8 cellular contexts compared by ENCODE assay signal in genomic region chr3:141231923-141232861, GRCh38. TPM values are rescaled to one million over a fixed set of nuclear protein-coding genes. Genes with fewer than 3 reads are reported as not detected.
DNase-seq lines count a peak whose midpoint lies in the region; TF ChIP-seq lines count a peak whose summit lies in the region.

No MANE protein-coding gene starts in this region.

- peak overlapping the region; percentile 51 for H3K4me3 ChIP-seq in HL-60 (replicated peaks; ENCODE audit: insufficient read depth, low read length)
- H3K4me3 ChIP-seq in WI38 (ENCODE audit: low read depth, low read length): peak overlapping the region; percentile 71
- peak overlapping the region; percentile 75 for H3K4me3 ChIP-seq in effector memory CD4-positive, alpha-beta T cell (ENCODE audit: insufficient read depth, low read depth, low read length, poor library complexity, severe bottlenecking)
- peak overlapping the region; percentile 62 for H3K4me3 ChIP-seq in mesodermal cell (ENCODE audit: extremely low read depth, insufficient read depth, low read length, poor library complexity, severe bottlenecking)
- peak overlapping the region; percentile 95 to 99 for H3K4me3 ChIP-seq in tibial artery

- WGBS in mesodermal cell (ENCODE audit: insufficient coverage in 2 of 2), 2 experiments: 4 to 6% methylated on average over 40 to 45 of the region's 77 CpGs

- peaks cover 19% of the 10 kb centered on the region for H3K27me3 ChIP-seq in HL-60 (ENCODE audit: insufficient read depth, poor library complexity, severe bottlenecking)
- no peaks in the 10 kb centered on the region for H3K27me3 ChIP-seq in effector memory CD4-positive, alpha-beta T cell (replicated peaks; ENCODE audit: control insufficient read depth, insufficient read depth, low read length, poor library complexity, severe bottlenecking)
- H3K27me3 ChIP-seq in tibial artery: no peaks in the 10 kb centered on the region

- TF ChIP-seq CTCF in HL-60 (IDR thresholded peaks at IDR 0.05; ENCODE audit: insufficient read depth, low read length): no peak
- TF ChIP-seq CTCF in WI38 (IDR thresholded peaks at IDR 0.05; ENCODE audit: low read depth, low read length): no peak
- no peak for TF ChIP-seq CTCF in tibial artery (IDR thresholded peaks at IDR 0.05)

- no peak overlapping the region for H3K27ac ChIP-seq in HL-60 (replicated peaks)
- peak overlapping the region; percentile 53 for H3K27ac ChIP-seq in effector memory CD4-positive, alpha-beta T cell (ENCODE audit: insufficient read depth, low read length, poor library complexity, severe bottlenecking)
- H3K27ac ChIP-seq in mesodermal cell (ENCODE audit: low read depth, low read length, severe bottlenecking): no peak overlapping the region
- peak overlapping the region; percentile 89 to 90 for H3K27ac ChIP-seq in tibial artery

- peak; percentile 34 to 70 (median 61) for DNase-seq in NCI-H1417 (lab: John Stamatoyannopoulos, UW)
- no peak for DNase-seq in NCI-H1417 treated with DMSO at 0.1 percent for 48 hours (lab: John Stamatoyannopoulos, UW)
- no peak for DNase-seq in HL-60 (ENCODE audit: low read depth in 1 of 2, low spot score in 1 of 2)
- peak in 1 of 3 donors; percentile 2 for DNase-seq in effector memory CD4-positive, alpha-beta T cell
- peak in 1 of 2 donors; percentile 75 for DNase-seq in tibial artery
- DNase-seq in MV-4-11 (lab: John Stamatoyannopoulos, UW): no peak

- H3K4me1 ChIP-seq in effector memory CD4-positive, alpha-beta T cell (ENCODE audit: control insufficient read depth, insufficient read depth, low read length, poor library complexity, severe bottlenecking): peaks cover 10% of the 10 kb centered on the region
- H3K4me1 ChIP-seq in mesodermal cell (ENCODE audit: control insufficient read depth, insufficient read depth, low read length, poor library complexity, severe bottlenecking) (no peaks in the 10 kb centered on the region), tibial artery (peaks cover 0 to 26% (median 12%) of the 10 kb centered on the region in 4 donors)

- no peaks in the 10 kb centered on the region for H3K9me3 ChIP-seq in effector memory CD4-positive, alpha-beta T cell (ENCODE audit: control insufficient read depth, low read length)
- no peaks in the 10 kb centered on the region for H3K9me3 ChIP-seq in mesodermal cell (ENCODE audit: control insufficient read depth, low read length)
- H3K9me3 ChIP-seq in tibial artery: no peaks in the 10 kb centered on the region

- no peaks in the 10 kb centered on the region for H3K36me3 ChIP-seq in effector memory CD4-positive, alpha-beta T cell (ENCODE audit: control insufficient read depth, insufficient read depth, low read length)
- H3K36me3 ChIP-seq in mesodermal cell (ENCODE audit: control insufficient read depth, insufficient read depth, low read length) (no peaks in the 10 kb centered on the region), tibial artery (peaks cover 0 to 17% (median 0%) of the 10 kb centered on the region in 3 donors)

- intact Hi-C loops in tibial artery (cut with DNase I; ENCODE audit: low total_unique reads): loop anchor here (5.0 to 10.0 kb wide), 3 partner anchors 45 to 223 kb away; no protein-coding TSS in a partner anchor

RNA-seq across cellular contexts. Expression of gene PXYLP1, which starts 0.6 kb away (rescaled TPM):
- polyA plus RNA-seq in mesodermal cell (2013, experiment 1 of 2): 11.4 TPM
- 8.5 TPM for polyA plus RNA-seq in mesodermal cell (2013, experiment 2 of 2)

Comparison
In these comparisons a context has a peak if more than half of its experiments do, and no peak if none do; other contexts are left out.
1. DNase-seq: peak in NCI-H1417 (3 of 3); none in NCI-H1417 treated with DMSO at 0.1 percent for 48 hours (single experiment), HL-60 (0 of 2) and MV-4-11 (single experiment).
2. H3K27ac ChIP-seq: peak in effector memory CD4-positive, alpha-beta T cell (single experiment) and tibial artery (2 of 2); none in HL-60 (single experiment) and mesodermal cell (single experiment).
3. Peak in every context shown above with its lines, with median percentiles within 50 percentile points of each other: H3K4me3 ChIP-seq.